Comparison of ENCODE assay signal across 29 cellular contexts in genomic region chr1:46960250-46960649, GRCh38. TPM values are rescaled to one million over a fixed set of nuclear protein-coding genes. Genes with fewer than 3 reads are reported as not detected.
"Had no signal": no experiment of that assay in that cellular context is flagged by ENCODE, and none has a peak within 500 bp of the region (broad histone marks: within the 10 kb centered on the region; RNA-seq: fewer than 3 reads in every experiment).

No MANE protein-coding gene starts in this region.

- ATAC-seq: activated naive CD4-positive, alpha-beta T cell treated with anti-CD3 and anti-CD28 coated beads, Interleukin-2, amount 50 U/mL, for 72 hours; activated T-cell treated with anti-CD3 and anti-CD28 coated beads, Interleukin-2, amount 50 U/mL, for 4 hours; body of pancreas; Right ventricle myocardium inferior had no signal

- H3K27ac ChIP-seq: adrenal gland, body of pancreas, breast epithelium, PC-9, RWPE1 had no signal

- DNase-seq: activated CD4-positive, alpha-beta T cell treated with anti-CD3 and anti-CD28 coated beads, Interleukin-2, amount 10 ng/mL, durations not matched to agents 24 days and 14 days; activated CD4-positive, alpha-beta T cell treated with anti-CD3 and anti-CD28 coated beads, Interleukin-2, amount 50 U/mL, for 48 hours; activated CD8-positive, alpha-beta memory T cell treated with anti-CD3 and anti-CD28 coated beads, Interleukin-2, amount 50 U/mL, for 4 hours; activated gamma-delta T cell treated with Interleukin-2 at 50 U/mL for 16 hours; activated naive CD4-positive, alpha-beta T cell treated with anti-CD3 and anti-CD28 coated beads for 36 hours; activated T-cell treated with anti-CD3 and anti-CD28 coated beads for 4 hours; activated T-cell treated with anti-CD3 and anti-CD28 coated beads, Interleukin-2, amount 50 U/mL, for 4 hours; adrenal gland; body of pancreas; caudate nucleus; Kasumi-1; KBM-7; MM.1S; MV-4-11; NCI-H1092; NCI-H1436 treated with DMSO at 0.1 percent for 48 hours; NCI-H1694 treated with DMSO at 0.1 percent for 48 hours; NCI-H2029; NCI-H345; NCI-H524 treated with DMSO at 0.1 percent for 48 hours; PC-9; SIG-M5 had no signal

RNA-seq across cellular contexts. Expression of gene CYP4A11, which starts 19.0 kb away (rescaled TPM):
- total RNA-seq: activated CD4-positive, alpha-beta T cell treated with anti-CD3 and anti-CD28 coated beads, Interleukin-2, amount 10 ng/mL, durations not matched to agents 24 days and 14 days; activated naive CD4-positive, alpha-beta T cell treated with anti-CD3 and anti-CD28 coated beads for 36 hours; activated naive CD4-positive, alpha-beta T cell treated with anti-CD3 and anti-CD28 coated beads, Interleukin-2, amount 50 U/mL, for 72 hours; activated T-helper 1 cell treated with anti-CD3 and anti-CD28 coated beads, Interleukin-12 subunit alpha, Interleukin-12 subunit beta, Interleukin-2, Interleukin-4 antibody, amounts not matched to agents 30 ng/mL and 10 ng/mL and 1 ng/mL, durations not matched to agents 14 hours and 24 hours and 36 hours; astrocyte; NCI-H460; PC-9; Right ventricle myocardium inferior had no signal
